8 cellular contexts compared by ENCODE assay signal in genomic region chr2:165795011-165795410, GRCh38. TPM values are rescaled to one million over a fixed set of nuclear protein-coding genes. Genes with fewer than 3 reads are reported as not detected.
DNase-seq lines count a peak whose midpoint lies in the region; ATAC-seq lines count a peak whose summit lies in the region.

No MANE protein-coding gene starts in this region.

- no peak for DNase-seq in activated naive CD8-positive, alpha-beta T cell treated with anti-CD3 and anti-CD28 coated beads for 36 hours
- DNase-seq in myocyte (ENCODE audit: low read depth) (peak; percentile 39), DMS 273 (lab: John Stamatoyannopoulos, UW; ENCODE audit: unreplicated experiment) (no peak), hippocampal formation (lab: John Stamatoyannopoulos, UW) (no peak)
- no peak for DNase-seq in activated CD4-positive, CD25-positive, alpha-beta regulatory T cell (lab: John Stamatoyannopoulos, UW)
- no peak for DNase-seq in stimulated activated CD4-positive, alpha-beta T cell treated with anti-CD3 and anti-CD28 coated beads, Interleukin-15, amount 100 ng/mL, for 24 hours

- no peaks in the 10 kb centered on the region for H3K36me3 Mint-ChIP-seq in activated naive CD8-positive, alpha-beta T cell treated with anti-CD3 and anti-CD28 coated beads for 36 hours

- no peaks in the 10 kb centered on the region for H3K9me3 Mint-ChIP-seq in activated naive CD8-positive, alpha-beta T cell treated with anti-CD3 and anti-CD28 coated beads for 36 hours

- H3K27me3 Mint-ChIP-seq in activated naive CD8-positive, alpha-beta T cell treated with anti-CD3 and anti-CD28 coated beads for 36 hours, result peaks cover 46% of the 10 kb centered on the region

- H3K27ac Mint-ChIP-seq in activated naive CD8-positive, alpha-beta T cell treated with anti-CD3 and anti-CD28 coated beads for 36 hours, result no peak overlapping the region

- H3K4me3 Mint-ChIP-seq in activated naive CD8-positive, alpha-beta T cell treated with anti-CD3 and anti-CD28 coated beads for 36 hours, result peak overlapping the region; percentile 42

- ATAC-seq in GM18502 (IDR thresholded peaks at IDR 0.05; ENCODE audit: poor library complexity, unreplicated experiment), result peak; percentile 26
- ATAC-seq in HG02973 (IDR thresholded peaks at IDR 0.05; ENCODE audit: unreplicated experiment), result peak; percentile 26

- peaks cover 10% of the 10 kb centered on the region for H3K4me1 Mint-ChIP-seq in activated naive CD8-positive, alpha-beta T cell treated with anti-CD3 and anti-CD28 coated beads for 36 hours

RNA-seq across cellular contexts. Expression of gene GALNT3, which starts 1.0 kb away (rescaled TPM):
- 1 to 10 TPM; 1.5 to 1.9 TPM for total RNA-seq in activated naive CD8-positive, alpha-beta T cell treated with anti-CD3 and anti-CD28 coated beads for 36 hours
- 0.16 and 0.37 TPM in 2 replicates for total RNA-seq in myocyte
- polyA plus RNA-seq in myocyte (2012), result 0.47 TPM
